Comparison of ENCODE assay signal across 8 cellular contexts in the genomic region with DNA sequence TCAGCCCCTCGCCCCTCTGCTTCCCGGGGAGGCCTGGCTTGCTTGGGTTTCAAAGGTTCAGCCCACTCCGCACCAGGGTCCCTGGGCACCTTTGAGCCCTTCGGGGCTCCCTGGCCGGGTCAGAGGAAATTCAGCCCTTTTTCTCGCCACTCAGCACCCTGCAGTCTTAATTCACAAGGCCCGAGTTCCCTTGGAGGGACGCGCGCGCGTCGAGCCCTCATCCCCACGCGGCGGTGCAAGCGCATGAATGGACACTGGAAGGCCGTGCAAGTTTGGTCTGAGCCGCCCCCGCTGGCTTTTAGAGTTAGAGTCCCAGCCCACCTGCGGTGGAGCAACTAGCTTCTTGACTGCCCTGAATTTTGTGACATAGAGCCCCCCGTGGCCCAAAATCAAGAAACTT. TPM values are rescaled to one million over a fixed set of nuclear protein-coding genes. Genes with fewer than 3 reads are reported as not detected.
DNase-seq lines count a peak whose midpoint lies in the region; ATAC-seq and TF ChIP-seq lines count a peak whose summit lies in the region.

No MANE protein-coding gene starts in this region.

- H3K4me2 ChIP-seq in SK-N-SH: 0 out of 2 replicates have a peak overlapping the region, but pooled peaks have one; percentile 40

- peaks cover 5 to 9% of the 10 kb centered on the region in 2 experiments; a peak in 3 of 4 replicates for H3K4me1 ChIP-seq in SK-N-SH (ENCODE audit: control insufficient read depth in 1 of 2, insufficient read depth in 2 of 2, low read depth in 1 of 2, low read length in 1 of 2)

- H3K36me3 Mint-ChIP-seq in naive B cell: peaks cover 19 to 40% of the 10 kb centered on the region in 2 donors
- H3K36me3 Mint-ChIP-seq in type B pancreatic cell: peaks cover 15% of the 10 kb centered on the region
- H3K36me3 Mint-ChIP-seq in activated naive CD4-positive, alpha-beta T cell treated with anti-CD3 and anti-CD28 coated beads for 36 hours (ENCODE audit: low read depth): no peaks in the 10 kb centered on the region

- H3K9me2 ChIP-seq in SK-N-SH: no peaks in the 10 kb centered on the region

- intact Hi-C loops in activated naive CD4-positive, alpha-beta T cell treated with anti-CD3 and anti-CD28 coated beads for 36 hours (cut with micrococcal nuclease): loop anchor here (5.0 to 10.0 kb wide), 2 partner anchors 117 to 550 kb away; no protein-coding TSS in a partner anchor

- TF ChIP-seq RAD21 in SK-N-SH (IDR thresholded peaks at IDR 0.05; ENCODE audit: low read length): no peak

- H3F3A ChIP-seq in SK-N-SH (replicated peaks; ENCODE audit: insufficient read depth): peaks cover 8% of the 10 kb centered on the region

- H3K79me2 ChIP-seq in SK-N-SH (ENCODE audit: insufficient read depth): no peaks in the 10 kb centered on the region

- peak overlapping the region; percentile 76 to 100 (median 98) for H3K4me3 Mint-ChIP-seq in naive B cell
- peak overlapping the region; percentile 92 for H3K4me3 Mint-ChIP-seq in type B pancreatic cell
- no peak overlapping the region for H3K4me3 Mint-ChIP-seq in activated naive CD4-positive, alpha-beta T cell treated with anti-CD3 and anti-CD28 coated beads for 36 hours

- CTCF ChIA-PET in SK-N-SH (lab: Yijun Ruan, JAX): interaction anchor here (1.3 kb wide), 1 partner anchor 12 kb away, joined by 6 read pairs; no protein-coding TSS in a partner anchor
- CTCF ChIA-PET in activated naive CD4-positive, alpha-beta T cell treated with anti-CD3 and anti-CD28 coated beads for 36 hours (lab: Charles Lee): interaction anchor here (1.2 kb wide), 2 partner anchors 11 to 37 kb away, joined by 4 to 10 read pairs; no protein-coding TSS in a partner anchor

- H3K27ac Mint-ChIP-seq in naive B cell: peak overlapping the region in 4 of 6 donors; percentile 42 to 97 (median 86)
- H3K27ac Mint-ChIP-seq in type B pancreatic cell: peak overlapping the region; percentile 78
- H3K27ac Mint-ChIP-seq in activated naive CD4-positive, alpha-beta T cell treated with anti-CD3 and anti-CD28 coated beads for 36 hours: no peak overlapping the region

- H3K27me3 ChIP-seq in SK-N-SH (ENCODE audit: insufficient read depth): no peaks in the 10 kb centered on the region

- H3K9me3 Mint-ChIP-seq in naive B cell (no peaks in the 10 kb centered on the region), type B pancreatic cell (no peaks in the 10 kb centered on the region)
- no peaks in the 10 kb centered on the region for H3K9me3 Mint-ChIP-seq in activated naive CD4-positive, alpha-beta T cell treated with anti-CD3 and anti-CD28 coated beads for 36 hours

- POLR2A ChIA-PET in SK-N-SH (lab: Yijun Ruan, JAX): no interaction called here

- no peak overlapping the region for H3K9ac ChIP-seq in SK-N-SH

- H3K4me1 Mint-ChIP-seq in naive B cell: peaks cover 55 to 69% (median 58%) of the 10 kb centered on the region in 3 donors
- peaks cover 34% of the 10 kb centered on the region for H3K4me1 Mint-ChIP-seq in type B pancreatic cell (ENCODE audit: unreplicated experiment)
- peaks cover 28% of the 10 kb centered on the region for H3K4me1 Mint-ChIP-seq in activated naive CD4-positive, alpha-beta T cell treated with anti-CD3 and anti-CD28 coated beads for 36 hours (ENCODE audit: low read depth)

- no peak overlapping the region for H3K4me3 ChIP-seq in SK-N-SH (ENCODE audit: low read depth in 2 of 2, low read length in 1 of 2)

- 92% methylated on average over 22 of the region's 22 CpGs for WGBS in SK-N-SH (ENCODE audit: low lambda C conversion rate)

- H3K27ac ChIP-seq in SK-N-SH (ENCODE audit: low read depth in 2 of 2, low read length in 1 of 2) (no peak overlapping the region), cingulate gyrus (ENCODE audit: low read depth, low read length) (peak overlapping the region; percentile 7)

- no peaks in the 10 kb centered on the region for H3K9me3 ChIP-seq in SK-N-SH

- no peaks in the 10 kb centered on the region for H4K20me1 ChIP-seq in SK-N-SH (ENCODE audit: insufficient read depth)

- TF ChIP-seq CTCF in SK-N-SH (IDR thresholded peaks at IDR 0.05): no peak
- no peak for TF ChIP-seq CTCF in type B pancreatic cell (conservative IDR thresholded peaks at IDR 0.05)

- no peak for DNase-seq in SK-N-SH
- no peak for DNase-seq in naive B cell
- DNase-seq in type B pancreatic cell (ENCODE audit: extremely low spot score, unreplicated experiment): peak; percentile 68
- DNase-seq in activated naive CD4-positive, alpha-beta T cell treated with anti-CD3 and anti-CD28 coated beads for 36 hours: no peak
- no peak for DNase-seq in NCI-H226
- no peak for DNase-seq in activated CD4-positive, alpha-beta T cell treated with anti-CD3 and anti-CD28 coated beads for 1 hour

- no peak for ATAC-seq in SK-N-SH treated with all-trans-retinoic acid at 6 μM for 48 hours
- no peak for ATAC-seq in naive B cell (ENCODE audit: low read depth in 2 of 2)

- no peak for TF ChIP-seq EP300 in SK-N-SH (IDR thresholded peaks at IDR 0.05; ENCODE audit: borderline replicate concordance in 1 of 2, low read depth in 1 of 2, low read length in 1 of 2)

- no peaks in the 10 kb centered on the region for H3K36me3 ChIP-seq in SK-N-SH (replicated peaks in 1 of 2; ENCODE audit: control insufficient read depth in 1 of 2, insufficient read depth in 2 of 2, low read length in 1 of 2)

- peaks cover 0 to 6% (median 0%) of the 10 kb centered on the region in 3 donors for H3K27me3 Mint-ChIP-seq in naive B cell
- peaks cover 89% of the 10 kb centered on the region for H3K27me3 Mint-ChIP-seq in type B pancreatic cell
- peaks cover 29% of the 10 kb centered on the region for H3K27me3 Mint-ChIP-seq in activated naive CD4-positive, alpha-beta T cell treated with anti-CD3 and anti-CD28 coated beads for 36 hours (ENCODE audit: low read depth)

- no peak overlapping the region for H2AFZ ChIP-seq in SK-N-SH (ENCODE audit: low read depth)

TF ChIP-seq in SK-N-SH, 30 proteins besides CTCF, POLR2A, EP300 and RAD21 (continues in another document):
- TF ChIP-seq YY1 (IDR thresholded peaks at IDR 0.05; ENCODE audit: low read depth) (no peak), TCF12 (IDR thresholded peaks at IDR 0.05) (no peak), NFIC (IDR thresholded peaks at IDR 0.05; ENCODE audit: borderline replicate concordance) (no peak), EZH2phosphoT487 (IDR thresholded peaks at IDR 0.05; ENCODE audit: borderline replicate concordance, low read depth) (no peak), RXRA (IDR thresholded peaks at IDR 0.05; ENCODE audit: borderline replicate concordance, low read depth) (no peak), SIN3A (IDR thresholded peaks at IDR 0.05; ENCODE audit: borderline replicate concordance, low read depth, low read length) (no peak)
- TF ChIP-seq, protein P1, sequence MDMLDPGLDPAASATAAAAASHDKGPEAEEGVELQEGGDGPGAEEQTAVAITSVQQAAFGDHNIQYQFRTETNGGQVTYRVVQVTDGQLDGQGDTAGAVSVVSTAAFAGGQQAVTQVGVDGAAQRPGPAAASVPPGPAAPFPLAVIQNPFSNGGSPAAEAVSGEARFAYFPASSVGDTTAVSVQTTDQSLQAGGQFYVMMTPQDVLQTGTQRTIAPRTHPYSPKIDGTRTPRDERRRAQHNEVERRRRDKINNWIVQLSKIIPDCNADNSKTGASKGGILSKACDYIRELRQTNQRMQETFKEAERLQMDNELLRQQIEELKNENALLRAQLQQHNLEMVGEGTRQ (IDR thresholded peaks at IDR 0.05; ENCODE audit: borderline replicate concordance, low read depth, low read length): no peak

TF ChIP-seq in SK-N-SH treated with all-trans-retinoic acid at 6 μM for 48 hours, 23 proteins besides CTCF, POLR2A, EP300 and RAD21 (continues in another document):
- TF ChIP-seq, protein P2, sequence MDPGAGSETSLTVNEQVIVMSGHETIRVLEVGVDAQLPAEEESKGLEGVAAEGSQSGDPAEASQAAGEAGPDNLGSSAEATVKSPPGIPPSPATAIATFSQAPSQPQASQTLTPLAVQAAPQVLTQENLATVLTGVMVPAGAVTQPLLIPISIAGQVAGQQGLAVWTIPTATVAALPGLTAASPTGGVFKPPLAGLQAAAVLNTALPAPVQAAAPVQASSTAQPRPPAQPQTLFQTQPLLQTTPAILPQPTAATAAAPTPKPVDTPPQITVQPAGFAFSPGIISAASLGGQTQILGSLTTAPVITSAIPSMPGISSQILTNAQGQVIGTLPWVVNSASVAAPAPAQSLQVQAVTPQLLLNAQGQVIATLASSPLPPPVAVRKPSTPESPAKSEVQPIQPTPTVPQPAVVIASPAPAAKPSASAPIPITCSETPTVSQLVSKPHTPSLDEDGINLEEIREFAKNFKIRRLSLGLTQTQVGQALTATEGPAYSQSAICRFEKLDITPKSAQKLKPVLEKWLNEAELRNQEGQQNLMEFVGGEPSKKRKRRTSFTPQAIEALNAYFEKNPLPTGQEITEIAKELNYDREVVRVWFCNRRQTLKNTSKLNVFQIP (CRISPR knock-in tag; IDR thresholded peaks at IDR 0.05; ENCODE audit: borderline replicate concordance, low read depth): no peak
- TF ChIP-seq, protein P3, sequence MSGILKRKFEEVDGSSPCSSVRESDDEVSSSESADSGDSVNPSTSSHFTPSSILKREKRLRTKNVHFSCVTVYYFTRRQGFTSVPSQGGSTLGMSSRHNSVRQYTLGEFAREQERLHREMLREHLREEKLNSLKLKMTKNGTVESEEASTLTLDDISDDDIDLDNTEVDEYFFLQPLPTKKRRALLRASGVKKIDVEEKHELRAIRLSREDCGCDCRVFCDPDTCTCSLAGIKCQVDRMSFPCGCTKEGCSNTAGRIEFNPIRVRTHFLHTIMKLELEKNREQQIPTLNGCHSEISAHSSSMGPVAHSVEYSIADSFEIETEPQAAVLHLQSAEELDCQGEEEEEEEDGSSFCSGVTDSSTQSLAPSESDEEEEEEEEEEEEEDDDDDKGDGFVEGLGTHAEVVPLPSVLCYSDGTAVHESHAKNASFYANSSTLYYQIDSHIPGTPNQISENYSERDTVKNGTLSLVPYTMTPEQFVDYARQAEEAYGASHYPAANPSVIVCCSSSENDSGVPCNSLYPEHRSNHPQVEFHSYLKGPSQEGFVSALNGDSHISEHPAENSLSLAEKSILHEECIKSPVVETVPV (CRISPR knock-in tag; IDR thresholded peaks at IDR 0.05): no peak
- TF ChIP-seq ESRRG (CRISPR knock-in tag; IDR thresholded peaks at IDR 0.05) (no peak), SNAI2 (CRISPR knock-in tag; IDR thresholded peaks at IDR 0.05) (no peak), BACH2 (CRISPR knock-in tag; IDR thresholded peaks at IDR 0.05; ENCODE audit: borderline replicate concordance) (no peak), ARNTL (CRISPR knock-in tag; IDR thresholded peaks at IDR 0.05; ENCODE audit: borderline replicate concordance, low read depth) (no peak), ZNF8 (CRISPR knock-in tag; IDR thresholded peaks at IDR 0.05) (no peak), ZFP3 (CRISPR knock-in tag; IDR thresholded peaks at IDR 0.05) (no peak), RARB (CRISPR knock-in tag; IDR thresholded peaks at IDR 0.05) (no peak)

RNA-seq across cellular contexts. Expression of gene EBF1, which starts 4.5 kb away (rescaled TPM):
- polyA plus RNA-seq in SK-N-SH (2012; rRNA removed) (0.26 and 0.36 TPM in 2 replicates), naive B cell (ENCODE audit: low read depth in 6 of 6) (10 to 100 TPM; 27.7 to 48.4 (median 40.1) TPM)
- 0.23 and 0.33 TPM in 2 replicates for polyA plus RNA-seq in SK-N-SH (2012; cell fraction: cytosol; rRNA removed)
- 0.42 TPM in 2 replicates for polyA plus RNA-seq in SK-N-SH (2012; cell fraction: nucleus; rRNA removed)
- 2.2 and 73.2 TPM in 2 replicates for total RNA-seq in type B pancreatic cell (ENCODE audit: low replicate concordance)
- under 1 TPM in 1 of 2 experiments, not detected in 1; 0.20 TPM for total RNA-seq in activated naive CD4-positive, alpha-beta T cell treated with anti-CD3 and anti-CD28 coated beads for 36 hours
